Comparison of ENCODE assay signal across 22 cellular contexts in the genomic region with DNA sequence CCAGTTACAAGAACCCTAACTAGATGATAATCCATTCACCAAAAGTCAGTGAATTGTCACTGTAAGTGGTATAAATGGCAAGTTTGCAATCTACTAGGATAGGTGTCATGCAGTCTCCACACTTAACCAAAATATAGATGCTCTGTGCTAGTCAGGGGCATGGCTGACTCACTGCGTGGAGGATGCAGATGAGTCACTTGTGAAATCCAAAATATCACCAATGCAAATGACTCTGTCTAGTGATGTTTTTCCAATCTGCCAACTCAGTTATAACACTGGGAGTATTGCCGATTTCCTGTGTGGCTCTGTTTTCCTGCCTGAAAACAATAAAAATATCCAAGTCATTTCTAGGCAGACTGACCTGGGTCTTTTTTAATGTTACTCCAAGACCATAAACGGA. TPM values are rescaled to one million over a fixed set of nuclear protein-coding genes. Genes with fewer than 3 reads are reported as not detected.
DNase-seq lines count a peak whose midpoint lies in the region; ATAC-seq, FAIRE-seq and TF ChIP-seq lines count a peak whose summit lies in the region.
"Had no signal": no experiment of that assay in that cellular context is flagged by ENCODE, and none has a peak within 500 bp of the region (broad histone marks: within the 10 kb centered on the region; RNA-seq: fewer than 3 reads in every experiment).

No MANE protein-coding gene starts in this region.

- H3K9me3 Mint-ChIP-seq in glutamatergic neuron (ENCODE audit: unreplicated experiment): peaks cover 3% of the 10 kb centered on the region

- FAIRE-seq in endometrium (lab: Jason Lieb, UNC): peak; percentile 97
- FAIRE-seq: D721Med, endothelial cell of umbilical vein had no signal

- peak; percentile 48 for DNase-seq in DMS 273 treated with DMSO at 0.1 percent for 48 hours (lab: John Stamatoyannopoulos, UW)
- peak; percentile 30 for DNase-seq in HT1080 (ENCODE audit: low read depth)
- DNase-seq in renal cortical epithelial cell (ENCODE audit: low read depth): peak; percentile 31
- no peak for DNase-seq in glutamatergic neuron
- DNase-seq in NCI-H1105 treated with DMSO at 0.1 percent for 48 hours (lab: John Stamatoyannopoulos, UW): no peak
- DNase-seq: activated naive CD4-positive, alpha-beta T cell; cortex of kidney; left ventricle myocardium superior; NCI-H187 treated with DMSO at 0.1 percent for 48 hours; SHP77; stimulated activated CD4-positive, alpha-beta T cell treated with anti-CD3 and anti-CD28 coated beads, Interleukin-2, amount 100 ng/mL, for 24 hours; T-cell had no signal

- no peaks in the 10 kb centered on the region for H3K4me1 Mint-ChIP-seq in glutamatergic neuron (ENCODE audit: low read depth, unreplicated experiment)
- H3K4me1 Mint-ChIP-seq: T-cell had no signal

- no peaks in the 10 kb centered on the region for H3K27me3 Mint-ChIP-seq in glutamatergic neuron (ENCODE audit: unreplicated experiment)

- no peak for TF ChIP-seq CTCF in glutamatergic neuron (IDR thresholded peaks at IDR 0.05; ENCODE audit: partially characterized antibody, unreplicated experiment)

- ATAC-seq in HG03460 (IDR thresholded peaks at IDR 0.05; ENCODE audit: unreplicated experiment): no peak
- ATAC-seq: gastroesophageal sphincter, left ventricle myocardium superior, sciatic nerve, T-cell had no signal

- H3K36me3 Mint-ChIP-seq in glutamatergic neuron (ENCODE audit: unreplicated experiment): no peaks in the 10 kb centered on the region
- H3K36me3 Mint-ChIP-seq: T-cell had no signal

- no peak overlapping the region for H3K4me3 Mint-ChIP-seq in glutamatergic neuron (ENCODE audit: unreplicated experiment)
- H3K4me3 Mint-ChIP-seq: T-cell had no signal

- H3K27ac Mint-ChIP-seq in glutamatergic neuron (ENCODE audit: unreplicated experiment): no peak overlapping the region
- H3K27ac Mint-ChIP-seq: T-cell had no signal

RNA-seq across cellular contexts. Expression of a gene that starts 47.8 kb away (rescaled TPM):
- not detected in 2 replicates for total RNA-seq in HT1080 (2014; rRNA removed; shearing (Covaris generic))
- polyA plus RNA-seq in HT1080 (2015; cell fraction: cytosol; rRNA removed): not detected in 2 replicates
- polyA plus RNA-seq in HT1080 (2015; cell fraction: nucleus; rRNA removed): not detected in 2 replicates
- total RNA-seq in renal cortical epithelial cell (0.15 TPM in 1 of 2 replicates, not detected in the other), glutamatergic neuron (ENCODE audit: unreplicated experiment) (5.7 TPM)
- total RNA-seq: ascending aorta, endothelial cell of umbilical vein, left ventricle myocardium superior, NCI-H460, sciatic nerve, T-cell, ureter had no signal
- polyA plus RNA-seq: BJ, endothelial cell of umbilical vein had no signal

Comparison
In these comparisons a context has a peak if more than half of its experiments do, and no peak if none do; other contexts are left out.
1. DNase-seq: peak in DMS 273 treated with DMSO at 0.1 percent for 48 hours (single experiment), HT1080 (single experiment) and renal cortical epithelial cell (single experiment); none in glutamatergic neuron (single experiment) and NCI-H1105 treated with DMSO at 0.1 percent for 48 hours (single experiment).